In genomic region chr3:135069406-135069805, GRCh38 we compare ENCODE assay signal across 3 cellular contexts.
"Had no signal": no experiment of that assay in that cellular context is flagged by ENCODE, and none has a peak within 500 bp of the region (broad histone marks: within the 10 kb centered on the region; RNA-seq: fewer than 3 reads in every experiment).

No MANE protein-coding gene starts in this region.

- H3K4me3 ChIP-seq: GM12878 had no signal

- ATAC-seq: GM12878 had no signal

- DNase-seq: GDM1, GF-D8 had no signal
